16 cellular contexts compared by ENCODE assay signal in the genomic region with DNA sequence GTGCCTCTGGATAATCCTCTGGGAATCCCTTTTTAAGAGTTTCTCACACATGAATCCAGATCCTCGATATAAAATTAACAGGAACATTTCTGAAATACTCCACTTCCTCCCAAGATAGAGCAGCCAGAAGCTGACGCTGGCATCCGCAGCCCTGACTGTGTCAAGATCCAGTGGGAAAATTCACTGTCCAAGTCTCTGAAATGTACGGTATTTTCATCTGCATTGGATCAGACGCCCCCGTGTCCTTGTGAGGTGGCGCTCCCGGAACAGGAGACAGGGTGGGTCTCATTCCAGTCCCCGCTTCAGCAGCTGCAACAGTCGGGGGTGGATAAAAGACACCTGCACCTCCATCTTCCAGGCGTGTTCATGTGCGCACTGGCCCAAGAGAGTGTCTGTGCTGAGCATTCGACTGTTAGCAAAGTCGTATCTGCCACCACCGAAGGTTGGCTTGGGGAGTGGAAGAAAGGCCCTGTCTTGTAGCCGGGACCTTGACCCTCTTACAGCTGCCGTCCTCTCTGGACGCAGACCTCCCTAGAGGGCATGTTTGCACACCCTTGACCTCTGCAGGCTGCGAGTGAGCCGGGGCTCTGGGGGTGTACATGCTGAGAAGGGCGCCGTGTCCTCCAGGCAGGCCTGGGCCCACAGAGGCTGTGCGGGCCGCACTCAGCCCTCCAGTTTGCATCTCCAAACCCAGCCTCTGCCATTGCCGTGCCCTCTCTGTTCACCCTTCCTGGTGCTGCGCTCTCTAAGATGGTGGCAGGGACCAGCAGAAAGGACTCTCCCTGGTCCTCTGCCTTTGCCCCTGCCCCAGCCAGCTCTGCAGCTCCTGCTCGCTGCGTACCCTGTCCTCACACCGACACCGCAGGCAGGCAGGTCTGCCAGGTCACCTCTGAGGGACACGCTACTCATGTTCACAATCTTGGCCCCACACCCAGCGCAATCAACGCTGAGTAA.
DNase-seq lines count a peak whose midpoint lies in the region; ATAC-seq and TF ChIP-seq lines count a peak whose summit lies in the region.
"Had no signal": no experiment of that assay in that cellular context is flagged by ENCODE, and none has a peak within 500 bp of the region (broad histone marks: within the 10 kb centered on the region; RNA-seq: fewer than 3 reads in every experiment).

No MANE protein-coding gene starts in this region.

- no peaks in the 10 kb centered on the region for H3K9me3 Mint-ChIP-seq in activated T-helper 1 cell treated with anti-CD3 and anti-CD28 coated beads, Interleukin-12 subunit alpha, Interleukin-12 subunit beta, Interleukin-2, Interleukin-4 antibody, amounts not matched to agents 30 ng/mL and 10 ng/mL and 1 ng/mL, durations not matched to agents 14 hours and 24 hours and 36 hours
- H3K9me3 Mint-ChIP-seq in endodermal cell (peaks cover 16% of the 10 kb centered on the region), nephron (no peaks in the 10 kb centered on the region)
- no peaks in the 10 kb centered on the region for H3K9me3 Mint-ChIP-seq in stimulated activated effector memory CD8-positive, alpha-beta T cell treated with anti-CD3 and anti-CD28 coated beads, Interleukin-12 subunit alpha, Interleukin-12 subunit beta, amount 100 ng/mL, for 72 hours
- H3K9me3 Mint-ChIP-seq: stimulated activated naive B cell treated with anti-CD40 and anti-IgM and Interleukin-4, amounts not matched to agents 10 μg/mL and 1 μg/mL and 100 μg/mL, for 72 hours; T-cell; WTC11 had no signal

- intact Hi-C loops in activated T-helper 1 cell treated with anti-CD3 and anti-CD28 coated beads, Interleukin-12 subunit alpha, Interleukin-12 subunit beta, Interleukin-2, Interleukin-4 antibody, amounts not matched to agents 30 ng/mL and 10 ng/mL and 1 ng/mL, durations not matched to agents 14 hours and 24 hours and 36 hours (cut with micrococcal nuclease): no loop called here
- intact Hi-C loops in adrenal gland (cut with DNase I): no loop called here

- DNase-seq in activated T-helper 1 cell treated with anti-CD3 and anti-CD28 coated beads, Interleukin-12 subunit alpha, Interleukin-12 subunit beta, Interleukin-2, Interleukin-4 antibody, amounts not matched to agents 30 ng/mL and 10 ng/mL and 1 ng/mL, durations not matched to agents 14 hours and 24 hours and 36 hours (ENCODE audit: low spot score): no peak
- DNase-seq in endodermal cell: no peak
- no peak for DNase-seq in stimulated activated effector memory CD8-positive, alpha-beta T cell treated with anti-CD3 and anti-CD28 coated beads, Interleukin-12 subunit alpha, Interleukin-12 subunit beta, amount 100 ng/mL, for 72 hours (ENCODE audit: low spot score in 2 of 2)
- no peak for DNase-seq in NCI-H510A treated with DMSO at 0.1 percent for 48 hours (lab: John Stamatoyannopoulos, UW)
- no peak for DNase-seq in adrenal gland
- DNase-seq: MG63; NCI-H187 treated with DMSO at 0.1 percent for 48 hours; PC-9; right cardiac atrium; stimulated activated naive B cell treated with anti-CD40 and anti-IgM and Interleukin-4, amounts not matched to agents 10 μg/mL and 1 μg/mL and 100 μg/mL, for 72 hours; T-cell had no signal

- no peaks in the 10 kb centered on the region for H3K4me1 Mint-ChIP-seq in activated T-helper 1 cell treated with anti-CD3 and anti-CD28 coated beads, Interleukin-12 subunit alpha, Interleukin-12 subunit beta, Interleukin-2, Interleukin-4 antibody, amounts not matched to agents 30 ng/mL and 10 ng/mL and 1 ng/mL, durations not matched to agents 14 hours and 24 hours and 36 hours (ENCODE audit: low read depth)
- H3K4me1 Mint-ChIP-seq in endodermal cell (no peaks in the 10 kb centered on the region), nephron (peaks cover 34% of the 10 kb centered on the region)
- no peaks in the 10 kb centered on the region for H3K4me1 Mint-ChIP-seq in stimulated activated effector memory CD8-positive, alpha-beta T cell treated with anti-CD3 and anti-CD28 coated beads, Interleukin-12 subunit alpha, Interleukin-12 subunit beta, amount 100 ng/mL, for 72 hours
- H3K4me1 Mint-ChIP-seq: T-cell, WTC11 had no signal

- H3K4me3 ChIP-seq in endodermal cell (ENCODE audit: low read length) (no peak overlapping the region), adrenal gland (no peak overlapping the region)
- H3K4me3 ChIP-seq: BLaER1 treated with 17β-estradiol and CSF1 and Interleukin-3, amounts not matched to agents 10 nM and 100 nM; MG63; PC-9 had no signal

- 94 to 96% methylated on average over 33 of the region's 33 CpGs for WGBS in endodermal cell (ENCODE audit: insufficient coverage in 1 of 2, insufficient read length in 1 of 2), 2 experiments
- WGBS in adrenal gland, 4 donors: 76 to 86% (median 81%) methylated on average over 17 to 33 of the region's 33 CpGs

- peaks cover 14% of the 10 kb centered on the region for H3K36me3 Mint-ChIP-seq in activated T-helper 1 cell treated with anti-CD3 and anti-CD28 coated beads, Interleukin-12 subunit alpha, Interleukin-12 subunit beta, Interleukin-2, Interleukin-4 antibody, amounts not matched to agents 30 ng/mL and 10 ng/mL and 1 ng/mL, durations not matched to agents 14 hours and 24 hours and 36 hours (ENCODE audit: low read depth)
- peaks cover 39% of the 10 kb centered on the region for H3K36me3 Mint-ChIP-seq in endodermal cell (ENCODE audit: low read depth)
- peaks cover 27% of the 10 kb centered on the region for H3K36me3 Mint-ChIP-seq in nephron (ENCODE audit: low read depth)
- peaks cover 77% of the 10 kb centered on the region for H3K36me3 Mint-ChIP-seq in stimulated activated effector memory CD8-positive, alpha-beta T cell treated with anti-CD3 and anti-CD28 coated beads, Interleukin-12 subunit alpha, Interleukin-12 subunit beta, amount 100 ng/mL, for 72 hours

- no peaks in the 10 kb centered on the region for H3K4me1 ChIP-seq in endodermal cell (ENCODE audit: control insufficient read depth, insufficient read depth, low read length)
- peaks cover 0 to 4% of the 10 kb centered on the region in 2 donors for H3K4me1 ChIP-seq in adrenal gland (replicated peaks in 1 of 2)

- H3K36me3 ChIP-seq in endodermal cell (ENCODE audit: control insufficient read depth, insufficient read depth, low read length) (peaks cover 17% of the 10 kb centered on the region), adrenal gland (replicated peaks in 1 of 2) (peaks cover 0 to 16% of the 10 kb centered on the region in 2 donors)

- no peak for TF ChIP-seq POLR2A in adrenal gland (IDR thresholded peaks at IDR 0.05)

- no peak overlapping the region for H3K9ac ChIP-seq in endodermal cell (ENCODE audit: extremely low read depth, low read length, poor library complexity, severe bottlenecking)
- H3K9ac ChIP-seq: BLaER1 treated with 17β-estradiol and CSF1 and Interleukin-3, amounts not matched to agents 10 nM and 100 nM had no signal

- peaks cover 17% of the 10 kb centered on the region for H3K9me3 ChIP-seq in endodermal cell (ENCODE audit: control insufficient read depth, low read length)
- no peaks in the 10 kb centered on the region for H3K9me3 ChIP-seq in adrenal gland (replicated peaks in 1 of 3)
- H3K9me3 ChIP-seq: MG63 had no signal

- H3K27me3 ChIP-seq in endodermal cell (ENCODE audit: control insufficient read depth, insufficient read depth, low read length, poor library complexity, severe bottlenecking) (no peaks in the 10 kb centered on the region), adrenal gland (no peaks in the 10 kb centered on the region)
- H3K27me3 ChIP-seq: MG63 had no signal

- ATAC-seq in stimulated activated effector memory CD8-positive, alpha-beta T cell treated with anti-CD3 and anti-CD28 coated beads, Interleukin-12 subunit alpha, Interleukin-12 subunit beta, amount 100 ng/mL, for 72 hours: no peak
- no peak for ATAC-seq in HG03196 (IDR thresholded peaks at IDR 0.05; ENCODE audit: unreplicated experiment)
- no peak for ATAC-seq in GM18873 (IDR thresholded peaks at IDR 0.05; ENCODE audit: low FRiP score, unreplicated experiment)
- ATAC-seq: stimulated activated naive B cell treated with anti-CD40 and anti-IgM and Interleukin-4, amounts not matched to agents 10 μg/mL and 1 μg/mL and 100 μg/mL, for 72 hours; T-cell; WTC11 had no signal

- peak overlapping the region; percentile 29 for H3K27ac Mint-ChIP-seq in activated T-helper 1 cell treated with anti-CD3 and anti-CD28 coated beads, Interleukin-12 subunit alpha, Interleukin-12 subunit beta, Interleukin-2, Interleukin-4 antibody, amounts not matched to agents 30 ng/mL and 10 ng/mL and 1 ng/mL, durations not matched to agents 14 hours and 24 hours and 36 hours
- H3K27ac Mint-ChIP-seq in endodermal cell: no peak overlapping the region
- H3K27ac Mint-ChIP-seq in nephron: peak overlapping the region; percentile 91 to 99 (median 98)
- H3K27ac Mint-ChIP-seq in stimulated activated effector memory CD8-positive, alpha-beta T cell treated with anti-CD3 and anti-CD28 coated beads, Interleukin-12 subunit alpha, Interleukin-12 subunit beta, amount 100 ng/mL, for 72 hours: peak overlapping the region; percentile 48
- H3K27ac Mint-ChIP-seq: T-cell, WTC11 had no signal

- no peak overlapping the region for H3K4me3 Mint-ChIP-seq in activated T-helper 1 cell treated with anti-CD3 and anti-CD28 coated beads, Interleukin-12 subunit alpha, Interleukin-12 subunit beta, Interleukin-2, Interleukin-4 antibody, amounts not matched to agents 30 ng/mL and 10 ng/mL and 1 ng/mL, durations not matched to agents 14 hours and 24 hours and 36 hours
- no peak overlapping the region for H3K4me3 Mint-ChIP-seq in endodermal cell
- peak overlapping the region in 2 of 3 experiments; percentile 23 to 37 for H3K4me3 Mint-ChIP-seq in nephron
- no peak overlapping the region for H3K4me3 Mint-ChIP-seq in stimulated activated effector memory CD8-positive, alpha-beta T cell treated with anti-CD3 and anti-CD28 coated beads, Interleukin-12 subunit alpha, Interleukin-12 subunit beta, amount 100 ng/mL, for 72 hours
- H3K4me3 Mint-ChIP-seq: stimulated activated naive B cell treated with anti-CD40 and anti-IgM and Interleukin-4, amounts not matched to agents 10 μg/mL and 1 μg/mL and 100 μg/mL, for 72 hours; T-cell; WTC11 had no signal

- TF ChIP-seq CTCF in endodermal cell (conservative IDR thresholded peaks at IDR 0.05) (no peak), nephron (IDR thresholded peaks at IDR 0.05; ENCODE audit: unreplicated experiment in 3 of 3) (no peak), adrenal gland (IDR thresholded peaks at IDR 0.05) (no peak)

- H3K27me3 Mint-ChIP-seq in activated T-helper 1 cell treated with anti-CD3 and anti-CD28 coated beads, Interleukin-12 subunit alpha, Interleukin-12 subunit beta, Interleukin-2, Interleukin-4 antibody, amounts not matched to agents 30 ng/mL and 10 ng/mL and 1 ng/mL, durations not matched to agents 14 hours and 24 hours and 36 hours (ENCODE audit: insufficient read depth): no peaks in the 10 kb centered on the region
- H3K27me3 Mint-ChIP-seq in endodermal cell (ENCODE audit: insufficient read depth) (peaks cover 1% of the 10 kb centered on the region), nephron (ENCODE audit: low read depth) (no peaks in the 10 kb centered on the region)
- H3K27me3 Mint-ChIP-seq: stimulated activated naive B cell treated with anti-CD40 and anti-IgM and Interleukin-4, amounts not matched to agents 10 μg/mL and 1 μg/mL and 100 μg/mL, for 72 hours; T-cell had no signal

- H3K27ac ChIP-seq in endodermal cell (ENCODE audit: low read depth, low read length): peak overlapping the region; percentile 16
- H3K27ac ChIP-seq in adrenal gland: peak overlapping the region in 1 of 5 donors; percentile 29
- H3K27ac ChIP-seq: BLaER1 treated with 17β-estradiol and CSF1 and Interleukin-3, amounts not matched to agents 10 nM and 100 nM; PC-9 had no signal

Comparison
In these comparisons a context has a peak if more than half of its experiments do, and no peak if none do; other contexts are left out.
1. H3K4me3 Mint-ChIP-seq: peak in nephron (2 of 3); none in activated T-helper 1 cell treated with anti-CD3 and anti-CD28 coated beads, Interleukin-12 subunit alpha, Interleukin-12 subunit beta, Interleukin-2, Interleukin-4 antibody, amounts not matched to agents 30 ng/mL and 10 ng/mL and 1 ng/mL, durations not matched to agents 14 hours and 24 hours and 36 hours (single experiment), endodermal cell (single experiment) and stimulated activated effector memory CD8-positive, alpha-beta T cell treated with anti-CD3 and anti-CD28 coated beads, Interleukin-12 subunit alpha, Interleukin-12 subunit beta, amount 100 ng/mL, for 72 hours (single experiment).